26 cellular contexts compared by ENCODE assay signal in the genomic region with DNA sequence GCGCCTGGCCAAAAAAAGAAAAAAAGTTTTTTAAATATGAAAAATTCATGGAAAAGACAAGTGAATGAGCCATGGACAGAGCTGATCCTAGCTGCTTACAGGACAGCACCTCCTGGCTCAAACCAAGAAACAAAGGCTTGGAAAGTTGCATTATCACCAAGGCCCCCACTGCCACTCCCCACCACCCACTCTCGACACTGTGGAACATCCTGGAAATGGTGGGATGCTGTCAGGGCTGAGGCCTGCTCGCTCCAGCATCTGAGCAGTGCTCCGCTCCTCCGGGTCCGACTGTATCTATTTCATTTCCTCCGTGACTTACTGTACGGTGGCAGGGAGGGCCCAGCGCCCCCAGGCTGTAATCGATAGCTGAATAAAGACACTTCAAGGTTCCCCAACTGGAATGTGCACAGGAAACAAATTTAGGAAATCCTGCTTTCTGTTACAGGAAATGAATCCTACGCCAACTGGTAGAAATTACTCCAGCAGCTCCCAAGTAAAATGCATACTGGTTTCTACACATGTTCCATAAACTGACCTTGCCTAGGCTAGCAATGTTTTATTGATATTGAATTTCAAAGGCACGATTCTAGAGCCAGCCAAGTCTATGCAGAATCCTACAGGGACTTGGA.
A peak's percentile ranks its signal among the peaks of the same experiment; 100 is the strongest.
DNase-seq lines count a peak whose midpoint lies in the region; ATAC-seq and TF ChIP-seq lines count a peak whose summit lies in the region.
"Had no signal": no experiment of that assay in that cellular context is flagged by ENCODE, and none has a peak within 500 bp of the region (broad histone marks: within the 10 kb centered on the region; RNA-seq: fewer than 3 reads in every experiment).

No MANE protein-coding gene starts in this region.

- H3K4me3 Mint-ChIP-seq in neural progenitor cell, result no peak overlapping the region
- H3K4me3 Mint-ChIP-seq: activated naive CD4-positive, alpha-beta T cell treated with anti-CD3 and anti-CD28 coated beads, Interleukin-2, amount 10 ng/mL, durations not matched to agents 7 days and 5 days; activated T-cell treated with anti-CD3 and anti-CD28 coated beads, Interleukin-2, amount 50 U/mL, for 72 hours had no signal

- H3F3A ChIP-seq in neural progenitor cell (ENCODE audit: low read depth), result no peaks in the 10 kb centered on the region

- no peak overlapping the region for H3K9ac ChIP-seq in neural progenitor cell

- H3K27ac Mint-ChIP-seq in neural progenitor cell, result no peak overlapping the region
- H3K27ac Mint-ChIP-seq: activated naive CD4-positive, alpha-beta T cell treated with anti-CD3 and anti-CD28 coated beads, Interleukin-2, amount 10 ng/mL, durations not matched to agents 7 days and 5 days; activated T-cell treated with anti-CD3 and anti-CD28 coated beads, Interleukin-2, amount 50 U/mL, for 72 hours had no signal

- H3K36me3 ChIP-seq in heart right ventricle (peaks cover 0 to 44% (median 6%) of the 10 kb centered on the region in 9 donors), neural progenitor cell (no peaks in the 10 kb centered on the region)
- H3K36me3 ChIP-seq: breast epithelium had no signal

- ATAC-seq in heart right ventricle, result peak in 6 of 8 donors; percentile 28 to 64 (median 40)
- no peak for ATAC-seq in left cardiac atrium
- ATAC-seq: activated T-cell treated with anti-CD3 and anti-CD28 coated beads, Interleukin-2, amount 50 U/mL, for 72 hours; gastroesophageal sphincter; SK-N-SH treated with all-trans-retinoic acid at 6 μM for 48 hours had no signal

- H3K27ac ChIP-seq in heart right ventricle, result peak overlapping the region in 1 of 10 donors; percentile 7
- peak overlapping the region; percentile 37 for H3K27ac ChIP-seq in neural progenitor cell
- H3K27ac ChIP-seq: 22Rv1, breast epithelium, coronary artery, RWPE1, thoracic aorta had no signal

- H3K79me2 ChIP-seq in neural progenitor cell (ENCODE audit: low read depth), result no peaks in the 10 kb centered on the region

- no peaks in the 10 kb centered on the region for H3K9me3 Mint-ChIP-seq in neural progenitor cell
- H3K9me3 Mint-ChIP-seq: activated naive CD4-positive, alpha-beta T cell treated with anti-CD3 and anti-CD28 coated beads, Interleukin-2, amount 10 ng/mL, durations not matched to agents 7 days and 5 days; activated T-cell treated with anti-CD3 and anti-CD28 coated beads, Interleukin-2, amount 50 U/mL, for 72 hours had no signal

- no peaks in the 10 kb centered on the region for H3K9me3 ChIP-seq in heart right ventricle
- no peaks in the 10 kb centered on the region for H3K9me3 ChIP-seq in neural progenitor cell (ENCODE audit: low read depth)
- H3K9me3 ChIP-seq: breast epithelium, gastroesophageal sphincter, thoracic aorta had no signal

- H3K4me3 ChIP-seq in heart right ventricle (peak overlapping the region in 1 of 10 donors; percentile 13), neural progenitor cell (no peak overlapping the region)
- H3K4me3 ChIP-seq: breast epithelium, coronary artery, gastroesophageal sphincter, thoracic aorta had no signal

- H3K4me1 ChIP-seq in heart right ventricle (peaks cover 0 to 21% (median 0%) of the 10 kb centered on the region in 9 donors), neural progenitor cell (no peaks in the 10 kb centered on the region)
- H3K4me1 ChIP-seq: breast epithelium had no signal

- peak in 2 of 9 donors; percentile 3 to 8 for TF ChIP-seq CTCF in heart right ventricle (IDR thresholded peaks at IDR 0.05)
- no peak for TF ChIP-seq CTCF in neural progenitor cell (IDR thresholded peaks at IDR 0.05)

- no peaks in the 10 kb centered on the region for H3K27me3 Mint-ChIP-seq in neural progenitor cell (ENCODE audit: insufficient read depth, low read depth)

- peaks cover 3% of the 10 kb centered on the region for H3K36me3 Mint-ChIP-seq in neural progenitor cell
- H3K36me3 Mint-ChIP-seq: activated naive CD4-positive, alpha-beta T cell treated with anti-CD3 and anti-CD28 coated beads, Interleukin-2, amount 10 ng/mL, durations not matched to agents 7 days and 5 days had no signal

- no peak overlapping the region for H2AFZ ChIP-seq in neural progenitor cell (replicated peaks)

- H3K4me2 ChIP-seq in neural progenitor cell, result no peak overlapping the region

- intact Hi-C loops in heart right ventricle (cut with DNase I) (loop anchor here in 2 of 10 donors (10.0 kb wide), 1 partner anchor 113 kb away; a partner anchor contains a TSS), left cardiac atrium (cut with DNase I) (no loop called here), head of caudate nucleus (cut with DNase I) (no loop called here)

- peaks cover 11% of the 10 kb centered on the region for H3K4me1 Mint-ChIP-seq in neural progenitor cell
- H3K4me1 Mint-ChIP-seq: activated naive CD4-positive, alpha-beta T cell treated with anti-CD3 and anti-CD28 coated beads, Interleukin-2, amount 10 ng/mL, durations not matched to agents 7 days and 5 days had no signal

- WGBS in heart right ventricle, 2 donors, result 60 to 71% methylated on average over 12 of the region's 12 CpGs

- H4K20me1 ChIP-seq in neural progenitor cell (ENCODE audit: low read depth), result no peaks in the 10 kb centered on the region

- H3K27me3 ChIP-seq in heart right ventricle (no peaks in the 10 kb centered on the region), neural progenitor cell (no peaks in the 10 kb centered on the region)
- H3K27me3 ChIP-seq: breast epithelium, gastroesophageal sphincter had no signal

- no peak for DNase-seq in heart right ventricle
- DNase-seq in left cardiac atrium, result no peak
- DNase-seq in head of caudate nucleus, result peak in 22 of 42 donors; percentile 8 to 56 (median 27)
- no peak for DNase-seq in neural progenitor cell (ENCODE audit: low spot score)
- no peak for DNase-seq in NCI-H226
- DNase-seq in NCI-H2227 (lab: John Stamatoyannopoulos, UW; ENCODE audit: unreplicated experiment), result no peak
- no peak for DNase-seq in HPDE6-E6E7 (ENCODE audit: extremely low spot score)
- DNase-seq in NCI-H524 (lab: John Stamatoyannopoulos, UW), result no peak
- DNase-seq: activated CD4-positive, alpha-beta T cell treated with anti-CD3 and anti-CD28 coated beads for 48 hours; activated naive CD4-positive, alpha-beta T cell treated with anti-CD3 and anti-CD28 coated beads, Interleukin-2, amount 10 ng/mL, durations not matched to agents 7 days and 5 days; activated T-cell treated with anti-CD3 and anti-CD28 coated beads, Interleukin-2, amount 50 U/mL, for 72 hours; amniotic stem cell; Kasumi-1; NCI-H187 treated with DMSO at 0.1 percent for 48 hours; NCI-H774; stimulated activated CD4-positive, alpha-beta T cell treated with anti-CD3 and anti-CD28 coated beads, Interleukin-12 subunit alpha, Interleukin-12 subunit beta, amount 100 ng/mL, for 4 hours; stimulated activated CD4-positive, alpha-beta T cell treated with anti-CD3 and anti-CD28 coated beads, Interleukin-4, amount 100 ng/mL, for 24 hours; stimulated activated naive CD4-positive, alpha-beta T cell treated with Interleukin-2 at 50 U/mL for 16 hours; T-helper 2 cell had no signal

Comparison
In these comparisons a context has a peak if more than half of its experiments do, and no peak if none do; other contexts are left out.
1. ATAC-seq: peak in heart right ventricle (6 of 8); none in left cardiac atrium (0 of 2).
2. DNase-seq: peak in head of caudate nucleus (22 of 42); none in heart right ventricle (0 of 2), left cardiac atrium (single experiment), neural progenitor cell (single experiment), NCI-H226 (single experiment), NCI-H2227 (single experiment), HPDE6-E6E7 (single experiment) and NCI-H524 (0 of 2).